Comparison of ENCODE assay signal across 16 cellular contexts in the genomic region with DNA sequence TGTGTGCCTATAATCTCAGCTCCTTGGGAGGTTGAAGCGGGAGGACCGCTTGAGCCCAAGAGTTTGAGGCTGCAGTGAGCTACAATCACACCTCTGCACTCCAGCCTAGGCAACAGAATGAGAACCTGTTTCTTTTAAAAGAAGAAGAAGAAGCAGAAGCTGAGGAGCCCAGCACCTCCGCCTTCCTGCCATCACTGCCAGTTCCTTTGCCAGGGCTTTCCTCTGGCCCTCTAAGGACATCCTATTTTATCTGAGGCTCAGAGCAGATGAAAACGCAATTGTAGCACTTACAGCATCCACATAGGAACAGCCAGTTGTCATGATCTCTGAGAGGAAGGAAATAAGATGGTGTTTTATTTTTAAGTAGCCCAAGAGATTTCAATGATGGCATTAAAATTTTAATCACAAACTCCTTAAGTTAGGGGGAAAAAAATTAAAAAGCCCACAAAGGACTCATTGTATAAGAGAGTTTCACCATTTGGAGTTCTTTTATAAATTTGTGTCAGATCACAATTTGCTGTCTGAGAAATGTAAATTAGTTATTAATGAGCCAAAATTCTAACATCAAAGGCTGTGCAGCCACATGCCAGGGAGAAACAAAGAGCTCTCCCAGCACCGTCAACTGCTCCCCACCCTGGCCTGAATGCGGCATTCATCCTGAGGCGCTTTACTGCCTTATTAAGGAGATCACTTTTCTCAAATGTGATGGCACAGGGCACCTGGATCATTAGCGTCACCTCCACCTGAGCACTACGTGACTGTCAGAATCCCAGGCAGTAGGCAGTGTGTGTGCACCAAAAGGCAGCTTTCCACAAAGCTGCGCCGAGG.
DNase-seq lines count a peak whose midpoint lies in the region; FAIRE-seq and TF ChIP-seq lines count a peak whose summit lies in the region.
"Had no signal": no experiment of that assay in that cellular context is flagged by ENCODE, and none has a peak within 500 bp of the region (broad histone marks: within the 10 kb centered on the region; RNA-seq: fewer than 3 reads in every experiment).

No MANE protein-coding gene starts in this region.

- no peak overlapping the region for H2BK15ac ChIP-seq in mesendoderm (replicated peaks; ENCODE audit: low read depth)

- H4K8ac ChIP-seq in mesendoderm (ENCODE audit: low read depth, low read length): no peak overlapping the region

- H3K79me2 ChIP-seq in mammary epithelial cell (ENCODE audit: insufficient read depth, low read length): no peaks in the 10 kb centered on the region
- H3K79me2 ChIP-seq in mesendoderm (ENCODE audit: control insufficient read depth, insufficient read depth, low read length): no peaks in the 10 kb centered on the region

- H4K5ac ChIP-seq in mesendoderm (ENCODE audit: low read length): no peak overlapping the region

- no TSS peak for BruUV-seq in MCF 10A (replicated peaks; lab: Mats Ljungman, UMichigan)
- BruUV-seq in mammary epithelial cell (replicated peaks; lab: Mats Ljungman, UMichigan): no TSS peak

- TF ChIP-seq POLR2A in uterus (IDR thresholded peaks at IDR 0.05): no peak

- H3K9me3 ChIP-seq in mammary epithelial cell (replicated peaks; ENCODE audit: insufficient read depth, low read length) (no peaks in the 10 kb centered on the region), uterus (no peaks in the 10 kb centered on the region)

- TF ChIP-seq CTCF in MCF 10A (IDR thresholded peaks at IDR 0.05; ENCODE audit: unreplicated experiment): no peak
- TF ChIP-seq CTCF in mammary epithelial cell (conservative IDR thresholded peaks at IDR 0.05 in 1 of 2, IDR thresholded peaks at IDR 0.05 in 1 of 2; ENCODE audit: extremely low read depth in 1 of 2, insufficient read depth in 1 of 2, low read depth in 1 of 2, low read length in 2 of 2): no peak
- peak in 19 of 56 donors; percentile 7 to 45 (median 22) for TF ChIP-seq CTCF in dorsolateral prefrontal cortex (IDR thresholded peaks at IDR 0.05 in 54 of 56, conservative IDR thresholded peaks at IDR 0.05 in 2 of 56; ENCODE audit: low read depth in 1 of 56, partially characterized antibody in 56 of 56)
- TF ChIP-seq CTCF in uterus (IDR thresholded peaks at IDR 0.05): no peak
- TF ChIP-seq CTCF in nephron progenitor cell (IDR thresholded peaks at IDR 0.05): no peak
- no peak for TF ChIP-seq CTCF in D721Med (IDR thresholded peaks at IDR 0.05; ENCODE audit: insufficient read depth, missing control alignments)

- H3K23ac ChIP-seq in mesendoderm (ENCODE audit: low read length): no peak overlapping the region

- no peak overlapping the region for H3K4me3 ChIP-seq in mammary epithelial cell (replicated peaks in 1 of 3; ENCODE audit: insufficient read depth in 1 of 3, low read depth in 2 of 3, low read length in 3 of 3)
- peak overlapping the region in 15 of 59 donors; percentile 4 to 52 (median 17) for H3K4me3 ChIP-seq in dorsolateral prefrontal cortex
- no peak overlapping the region for H3K4me3 ChIP-seq in uterus
- H3K4me3 ChIP-seq in mesendoderm (ENCODE audit: low read length): no peak overlapping the region

- H3K9me3 Mint-ChIP-seq in MCF 10A (ENCODE audit: unreplicated experiment): no peaks in the 10 kb centered on the region
- H3K9me3 Mint-ChIP-seq in nephron progenitor cell: no peaks in the 10 kb centered on the region
- H3K9me3 Mint-ChIP-seq: activated CD4-positive, alpha-beta T cell treated with anti-CD3 and anti-CD28 coated beads, Interleukin-2, amount 10 ng/mL, durations not matched to agents 24 days and 14 days; CD8-positive, alpha-beta T cell; immature natural killer cell had no signal

- no peak overlapping the region for H3K4me2 ChIP-seq in mammary epithelial cell (ENCODE audit: insufficient read depth, low read depth, low read length)
- H3K4me2 ChIP-seq in mesendoderm (ENCODE audit: low read length): no peak overlapping the region

- H3K4me1 ChIP-seq in mammary epithelial cell (ENCODE audit: insufficient read depth, low read length): peaks cover 21% of the 10 kb centered on the region
- H3K4me1 ChIP-seq in uterus: peaks cover 0 to 16% of the 10 kb centered on the region in 2 donors
- peaks cover 1% of the 10 kb centered on the region for H3K4me1 ChIP-seq in mesendoderm (ENCODE audit: control insufficient read depth, low read depth, low read length)

- DNase-seq in MCF 10A (ENCODE audit: unreplicated experiment): no peak
- DNase-seq in mammary epithelial cell: no peak
- peak in 7 of 10 donors; percentile 29 to 69 (median 56) for DNase-seq in dorsolateral prefrontal cortex
- DNase-seq in middle frontal gyrus (ENCODE audit: extremely low spot score, low spot score): peak; percentile 33
- no peak for DNase-seq in uterus
- DNase-seq in mesendoderm: no peak
- no peak for DNase-seq in nephron progenitor cell
- DNase-seq in D721Med (ENCODE audit: insufficient read length, low spot score): no peak
- DNase-seq: activated CD4-positive, alpha-beta T cell treated with anti-CD3 and anti-CD28 coated beads, Interleukin-2, amount 10 ng/mL, durations not matched to agents 24 days and 14 days; central memory CD4-positive, alpha-beta T cell; GOT3; immature natural killer cell; NCI-H146 had no signal

- no peak overlapping the region for H3K4ac ChIP-seq in mesendoderm (ENCODE audit: low read depth, low read length)

- H2BK5ac ChIP-seq in mesendoderm (ENCODE audit: low read length): no peak overlapping the region

- H3K9ac ChIP-seq in mammary epithelial cell (ENCODE audit: insufficient read depth, low read length) (no peak overlapping the region), mesendoderm (ENCODE audit: low read length) (no peak overlapping the region)

- FAIRE-seq in D721Med (lab: Jason Lieb, UNC): no peak

- no peak overlapping the region for H3K56ac ChIP-seq in mesendoderm (ENCODE audit: low read length)

- H3K36me3 ChIP-seq in mammary epithelial cell (ENCODE audit: insufficient read depth, low read length): no peaks in the 10 kb centered on the region
- H3K36me3 ChIP-seq in uterus: no peaks in the 10 kb centered on the region
- no peaks in the 10 kb centered on the region for H3K36me3 ChIP-seq in mesendoderm (ENCODE audit: control insufficient read depth, insufficient read depth, low read length)

- CTCF ChIA-PET in MCF 10A (lab: Yijun Ruan, JAX) (interaction anchor here (0.6 to 1.2 kb wide), 6 partner anchors 14 to 204 kb away, joined by 3 to 4 read pairs (median 3); no protein-coding TSS in a partner anchor), mammary epithelial cell (lab: Charles Lee; ENCODE audit: low non-redundant PET) (interaction anchor here (0.6 kb wide), 1 partner anchor 1587 kb away, joined by 3 read pairs; no protein-coding TSS in a partner anchor)

- no peak overlapping the region for H3K18ac ChIP-seq in mesendoderm (ENCODE audit: low read length)

- H3K27ac ChIP-seq in mammary epithelial cell (ENCODE audit: insufficient read depth, low read depth, low read length) (no peak overlapping the region), dorsolateral prefrontal cortex (peak overlapping the region in 58 of 59 donors; percentile 2 to 89 (median 77)), uterus (peak overlapping the region; percentile 77 to 88), mesendoderm (ENCODE audit: low read depth, low read length) (no peak overlapping the region)
- H3K27ac ChIP-seq: foreskin keratinocyte had no signal

- dilution Hi-C loops in mammary epithelial cell (cut with HindIII; ENCODE audit: low sequenced_read_pairs): no loop called here

- H3K4me1 Mint-ChIP-seq in MCF 10A (ENCODE audit: insufficient read depth, unreplicated experiment) (peaks cover 32% of the 10 kb centered on the region), nephron progenitor cell (peaks cover 13% of the 10 kb centered on the region)

- no peaks in the 10 kb centered on the region for H4K20me1 ChIP-seq in mammary epithelial cell (ENCODE audit: insufficient read depth, low read length)

- H3K27me3 Mint-ChIP-seq in MCF 10A (ENCODE audit: insufficient read depth, unreplicated experiment) (no peaks in the 10 kb centered on the region), nephron progenitor cell (ENCODE audit: low read depth, poor library complexity) (peaks cover 10% of the 10 kb centered on the region)
- H3K27me3 Mint-ChIP-seq: activated CD4-positive, alpha-beta T cell treated with anti-CD3 and anti-CD28 coated beads, Interleukin-2, amount 10 ng/mL, durations not matched to agents 24 days and 14 days had no signal

- H3K4me3 Mint-ChIP-seq in MCF 10A (ENCODE audit: unreplicated experiment) (no peak overlapping the region), nephron progenitor cell (no peak overlapping the region)
- H3K4me3 Mint-ChIP-seq: activated CD4-positive, alpha-beta T cell treated with anti-CD3 and anti-CD28 coated beads, Interleukin-2, amount 10 ng/mL, durations not matched to agents 24 days and 14 days; CD8-positive, alpha-beta T cell; immature natural killer cell had no signal

- H3K79me1 ChIP-seq in mesendoderm (ENCODE audit: low read length): no peaks in the 10 kb centered on the region

- H3K36me3 Mint-ChIP-seq in MCF 10A (ENCODE audit: insufficient read depth, unreplicated experiment): no peaks in the 10 kb centered on the region
- H3K36me3 Mint-ChIP-seq in nephron progenitor cell (ENCODE audit: low read depth): no peaks in the 10 kb centered on the region
- H3K36me3 Mint-ChIP-seq: CD8-positive, alpha-beta T cell; immature natural killer cell had no signal

- in situ Hi-C loops in mammary epithelial cell (cut with MboI; ENCODE audit: low sequenced_read_pairs in 2 of 2): no loop called here

- H2AFZ ChIP-seq in mammary epithelial cell (ENCODE audit: low read depth, low read length): no peak overlapping the region

- no peaks in the 10 kb centered on the region for H3K27me3 ChIP-seq in mammary epithelial cell (ENCODE audit: insufficient read depth, low read length)
- H3K27me3 ChIP-seq in dorsolateral prefrontal cortex: no peaks in the 10 kb centered on the region
- H3K27me3 ChIP-seq in uterus: no peaks in the 10 kb centered on the region
- no peaks in the 10 kb centered on the region for H3K27me3 ChIP-seq in mesendoderm (ENCODE audit: insufficient read depth, low read length, poor library complexity)
- H3K27me3 ChIP-seq: foreskin keratinocyte had no signal

- peak overlapping the region; percentile 50 for H3K27ac Mint-ChIP-seq in MCF 10A (ENCODE audit: low read depth, unreplicated experiment)
- H3K27ac Mint-ChIP-seq in nephron progenitor cell: no peak overlapping the region
- H3K27ac Mint-ChIP-seq: activated naive CD4-positive, alpha-beta T cell treated with anti-CD3 and anti-CD28 coated beads, Interleukin-2, amount 50 U/mL, for 72 hours; CD8-positive, alpha-beta T cell; immature natural killer cell had no signal

- H2AK5ac ChIP-seq in mesendoderm (ENCODE audit: low read length): no peak overlapping the region

- POLR2A ChIA-PET in MCF 10A (lab: Yijun Ruan, JAX): interaction anchor here (1.0 to 4.3 kb wide), 25 partner anchors 13 to 391 kb away, joined by 3 to 37 read pairs (median 6); no protein-coding TSS in a partner anchor

- WGBS in mammary epithelial cell (ENCODE audit: low coverage, missing lambda C conversion rate): 93% methylated on average over 10 of the region's 11 CpGs
- no CpG with 5 or more reads among the region's 11 CpGs for WGBS in mesendoderm (ENCODE audit: extremely low coverage, insufficient coverage, low lambda C conversion rate)

- intact Hi-C loops in MCF 10A (cut with micrococcal nuclease) (no loop called here), mammary epithelial cell (cut with micrococcal nuclease) (loop anchor here (2.0 kb wide), 1 partner anchor 19 kb away; no protein-coding TSS in a partner anchor), dorsolateral prefrontal cortex (cut with DNase I) (loop anchor here (2.0 to 10.0 kb wide), 6 partner anchors 81 to 389 kb away; no protein-coding TSS in a partner anchor), uterus (cut with DNase I; ENCODE audit: low total_unique reads) (no loop called here)

- no peak overlapping the region for H2BK120ac ChIP-seq in mesendoderm (ENCODE audit: low read depth, low read length)

Comparison
In these comparisons a context has a peak if more than half of its experiments do, and no peak if none do; other contexts are left out.
1. intact Hi-C loops: an anchor here in mammary epithelial cell (2.0 kb wide) and dorsolateral prefrontal cortex (2.0 to 10.0 kb wide); none called in MCF 10A and uterus.
2. DNase-seq: peak in dorsolateral prefrontal cortex (7 of 10) and middle frontal gyrus (single experiment); none in MCF 10A (single experiment), mammary epithelial cell (single experiment), uterus (0 of 2), mesendoderm (single experiment), nephron progenitor cell (single experiment) and D721Med (single experiment).
3. H3K27ac ChIP-seq: peak in dorsolateral prefrontal cortex (58 of 59) and uterus (2 of 2); none in mammary epithelial cell (single experiment) and mesendoderm (single experiment).